1 cellular context compared by ENCODE assay signal in genomic region chr12:131988054-131988796, GRCh38.
TF ChIP-seq lines count a peak whose summit lies in the region.

No MANE protein-coding gene starts in this region.

TF ChIP-seq in GM23338, 12 proteins besides CTCF, POLR2A, EP300 and RAD21 (continued from another document):
- TF ChIP-seq, protein P1, sequence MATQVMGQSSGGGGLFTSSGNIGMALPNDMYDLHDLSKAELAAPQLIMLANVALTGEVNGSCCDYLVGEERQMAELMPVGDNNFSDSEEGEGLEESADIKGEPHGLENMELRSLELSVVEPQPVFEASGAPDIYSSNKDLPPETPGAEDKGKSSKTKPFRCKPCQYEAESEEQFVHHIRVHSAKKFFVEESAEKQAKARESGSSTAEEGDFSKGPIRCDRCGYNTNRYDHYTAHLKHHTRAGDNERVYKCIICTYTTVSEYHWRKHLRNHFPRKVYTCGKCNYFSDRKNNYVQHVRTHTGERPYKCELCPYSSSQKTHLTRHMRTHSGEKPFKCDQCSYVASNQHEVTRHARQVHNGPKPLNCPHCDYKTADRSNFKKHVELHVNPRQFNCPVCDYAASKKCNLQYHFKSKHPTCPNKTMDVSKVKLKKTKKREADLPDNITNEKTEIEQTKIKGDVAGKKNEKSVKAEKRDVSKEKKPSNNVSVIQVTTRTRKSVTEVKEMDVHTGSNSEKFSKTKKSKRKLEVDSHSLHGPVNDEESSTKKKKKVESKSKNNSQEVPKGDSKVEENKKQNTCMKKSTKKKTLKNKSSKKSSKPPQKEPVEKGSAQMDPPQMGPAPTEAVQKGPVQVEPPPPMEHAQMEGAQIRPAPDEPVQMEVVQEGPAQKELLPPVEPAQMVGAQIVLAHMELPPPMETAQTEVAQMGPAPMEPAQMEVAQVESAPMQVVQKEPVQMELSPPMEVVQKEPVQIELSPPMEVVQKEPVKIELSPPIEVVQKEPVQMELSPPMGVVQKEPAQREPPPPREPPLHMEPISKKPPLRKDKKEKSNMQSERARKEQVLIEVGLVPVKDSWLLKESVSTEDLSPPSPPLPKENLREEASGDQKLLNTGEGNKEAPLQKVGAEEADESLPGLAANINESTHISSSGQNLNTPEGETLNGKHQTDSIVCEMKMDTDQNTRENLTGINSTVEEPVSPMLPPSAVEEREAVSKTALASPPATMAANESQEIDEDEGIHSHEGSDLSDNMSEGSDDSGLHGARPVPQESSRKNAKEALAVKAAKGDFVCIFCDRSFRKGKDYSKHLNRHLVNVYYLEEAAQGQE (IDR thresholded peaks at IDR 0.05; ENCODE audit: unreplicated experiment), result no peak
- no peak for TF ChIP-seq CREB1 (CRISPR knock-in tag; IDR thresholded peaks at IDR 0.05; ENCODE audit: low read depth)
- TF ChIP-seq, protein P2, sequence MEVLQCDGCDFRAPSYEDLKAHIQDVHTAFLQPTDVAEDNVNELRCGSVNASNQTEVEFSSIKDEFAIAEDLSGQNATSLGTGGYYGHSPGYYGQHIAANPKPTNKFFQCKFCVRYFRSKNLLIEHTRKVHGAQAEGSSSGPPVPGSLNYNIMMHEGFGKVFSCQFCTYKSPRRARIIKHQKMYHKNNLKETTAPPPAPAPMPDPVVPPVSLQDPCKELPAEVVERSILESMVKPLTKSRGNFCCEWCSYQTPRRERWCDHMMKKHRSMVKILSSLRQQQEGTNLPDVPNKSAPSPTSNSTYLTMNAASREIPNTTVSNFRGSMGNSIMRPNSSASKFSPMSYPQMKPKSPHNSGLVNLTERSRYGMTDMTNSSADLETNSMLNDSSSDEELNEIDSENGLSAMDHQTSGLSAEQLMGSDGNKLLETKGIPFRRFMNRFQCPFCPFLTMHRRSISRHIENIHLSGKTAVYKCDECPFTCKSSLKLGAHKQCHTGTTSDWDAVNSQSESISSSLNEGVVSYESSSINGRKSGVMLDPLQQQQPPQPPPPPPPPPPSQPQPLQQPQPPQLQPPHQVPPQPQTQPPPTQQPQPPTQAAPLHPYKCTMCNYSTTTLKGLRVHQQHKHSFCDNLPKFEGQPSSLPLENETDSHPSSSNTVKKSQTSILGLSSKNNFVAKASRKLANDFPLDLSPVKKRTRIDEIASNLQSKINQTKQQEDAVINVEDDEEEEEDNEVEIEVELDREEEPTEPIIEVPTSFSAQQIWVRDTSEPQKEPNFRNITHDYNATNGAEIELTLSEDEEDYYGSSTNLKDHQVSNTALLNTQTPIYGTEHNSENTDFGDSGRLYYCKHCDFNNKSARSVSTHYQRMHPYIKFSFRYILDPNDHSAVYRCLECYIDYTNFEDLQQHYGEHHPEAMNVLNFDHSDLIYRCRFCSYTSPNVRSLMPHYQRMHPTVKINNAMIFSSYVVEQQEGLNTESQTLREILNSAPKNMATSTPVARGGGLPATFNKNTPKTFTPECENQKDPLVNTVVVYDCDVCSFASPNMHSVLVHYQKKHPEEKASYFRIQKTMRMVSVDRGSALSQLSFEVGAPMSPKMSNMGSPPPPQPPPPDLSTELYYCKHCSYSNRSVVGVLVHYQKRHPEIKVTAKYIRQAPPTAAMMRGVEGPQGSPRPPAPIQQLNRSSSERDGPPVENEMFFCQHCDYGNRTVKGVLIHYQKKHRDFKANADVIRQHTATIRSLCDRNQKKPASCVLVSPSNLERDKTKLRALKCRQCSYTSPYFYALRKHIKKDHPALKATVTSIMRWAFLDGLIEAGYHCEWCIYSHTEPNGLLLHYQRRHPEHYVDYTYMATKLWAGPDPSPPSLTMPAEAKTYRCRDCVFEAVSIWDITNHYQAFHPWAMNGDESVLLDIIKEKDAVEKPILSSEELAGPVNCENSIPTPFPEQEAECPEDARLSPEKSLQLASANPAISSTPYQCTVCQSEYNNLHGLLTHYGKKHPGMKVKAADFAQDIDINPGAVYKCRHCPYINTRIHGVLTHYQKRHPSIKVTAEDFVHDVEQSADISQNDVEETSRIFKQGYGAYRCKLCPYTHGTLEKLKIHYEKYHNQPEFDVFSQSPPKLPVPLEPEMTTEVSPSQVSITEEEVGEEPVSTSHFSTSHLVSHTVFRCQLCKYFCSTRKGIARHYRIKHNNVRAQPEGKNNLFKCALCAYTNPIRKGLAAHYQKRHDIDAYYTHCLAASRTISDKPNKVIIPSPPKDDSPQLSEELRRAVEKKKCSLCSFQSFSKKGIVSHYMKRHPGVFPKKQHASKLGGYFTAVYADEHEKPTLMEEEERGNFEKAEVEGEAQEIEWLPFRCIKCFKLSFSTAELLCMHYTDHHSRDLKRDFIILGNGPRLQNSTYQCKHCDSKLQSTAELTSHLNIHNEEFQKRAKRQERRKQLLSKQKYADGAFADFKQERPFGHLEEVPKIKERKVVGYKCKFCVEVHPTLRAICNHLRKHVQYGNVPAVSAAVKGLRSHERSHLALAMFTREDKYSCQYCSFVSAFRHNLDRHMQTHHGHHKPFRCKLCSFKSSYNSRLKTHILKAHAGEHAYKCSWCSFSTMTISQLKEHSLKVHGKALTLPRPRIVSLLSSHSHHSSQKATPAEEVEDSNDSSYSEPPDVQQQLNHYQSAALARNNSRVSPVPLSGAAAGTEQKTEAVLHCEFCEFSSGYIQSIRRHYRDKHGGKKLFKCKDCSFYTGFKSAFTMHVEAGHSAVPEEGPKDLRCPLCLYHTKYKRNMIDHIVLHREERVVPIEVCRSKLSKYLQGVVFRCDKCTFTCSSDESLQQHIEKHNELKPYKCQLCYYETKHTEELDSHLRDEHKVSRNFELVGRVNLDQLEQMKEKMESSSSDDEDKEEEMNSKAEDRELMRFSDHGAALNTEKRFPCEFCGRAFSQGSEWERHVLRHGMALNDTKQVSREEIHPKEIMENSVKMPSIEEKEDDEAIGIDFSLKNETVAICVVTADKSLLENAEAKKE (CRISPR knock-in tag; IDR thresholded peaks at IDR 0.05), result no peak
- no peak for TF ChIP-seq ZNF114 (CRISPR knock-in tag; IDR thresholded peaks at IDR 0.05)
- TF ChIP-seq JUNB (IDR thresholded peaks at IDR 0.05; ENCODE audit: unreplicated experiment), result no peak
- no peak for TF ChIP-seq POLR2AphosphoS5 (IDR thresholded peaks at IDR 0.05; ENCODE audit: low read depth)
- no peak for TF ChIP-seq EZH2 (IDR thresholded peaks at IDR 0.05; ENCODE audit: low read depth, unreplicated experiment)
- TF ChIP-seq NANOG (IDR thresholded peaks at IDR 0.05; ENCODE audit: borderline replicate concordance), result no peak
- TF ChIP-seq EZH2phosphoT487 (IDR thresholded peaks at IDR 0.05; ENCODE audit: unreplicated experiment), result no peak
- TF ChIP-seq STAT1 (IDR thresholded peaks at IDR 0.05; ENCODE audit: unreplicated experiment), result no peak
